In the genomic region with DNA sequence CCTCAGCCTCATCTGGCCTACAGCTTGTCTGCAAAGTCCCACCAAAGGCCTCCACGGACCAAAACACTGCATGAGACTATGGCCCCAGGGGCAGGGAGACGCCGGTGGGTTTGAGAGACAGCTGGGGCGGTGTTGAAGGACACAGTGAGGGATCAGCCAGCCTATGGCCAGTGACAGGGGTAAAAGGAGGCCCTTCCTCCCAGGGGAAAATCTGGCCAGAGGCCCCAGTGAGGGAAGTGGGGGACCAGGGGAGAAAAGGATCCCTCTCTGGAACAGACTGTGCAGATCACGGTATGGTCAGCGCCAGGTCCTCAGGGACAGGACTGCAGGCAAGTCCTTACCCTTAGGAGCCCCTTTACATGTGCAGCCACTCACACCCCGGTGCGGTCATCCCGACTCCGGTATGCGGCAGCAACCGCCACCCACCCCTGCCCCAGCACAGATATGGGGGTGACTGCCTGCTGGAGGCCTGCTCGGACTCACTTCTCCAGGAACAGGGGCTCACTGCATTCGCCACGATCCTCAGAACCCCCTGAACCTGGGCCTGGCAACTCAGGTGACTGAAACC, we compare ENCODE assay signal across 8 cellular contexts. TPM values are rescaled to one million over a fixed set of nuclear protein-coding genes. Genes with fewer than 3 reads are reported as not detected.
DNase-seq lines count a peak whose midpoint lies in the region; ATAC-seq and TF ChIP-seq lines count a peak whose summit lies in the region.

No MANE protein-coding gene starts in this region.

- no peak for TF ChIP-seq CTCF in gastroesophageal sphincter (IDR thresholded peaks at IDR 0.05)

- H3K27me3 Mint-ChIP-seq in activated T-cell treated with anti-CD3 and anti-CD28 coated beads, Interleukin-2, amount 50 U/mL, for 24 hours: no peaks in the 10 kb centered on the region

- TF ChIP-seq EP300 in gastroesophageal sphincter (IDR thresholded peaks at IDR 0.05): no peak

- H3K4me3 ChIP-seq in gastroesophageal sphincter (peak overlapping the region; percentile 78 to 93), skeletal muscle satellite cell (ENCODE audit: low read length) (peak overlapping the region; percentile 86)

- peaks cover 53% of the 10 kb centered on the region for H3K36me3 Mint-ChIP-seq in activated T-cell treated with anti-CD3 and anti-CD28 coated beads, Interleukin-2, amount 50 U/mL, for 24 hours (ENCODE audit: low read depth)

- H3K27me3 ChIP-seq in gastroesophageal sphincter: no peaks in the 10 kb centered on the region
- H3K27me3 ChIP-seq in skeletal muscle satellite cell (ENCODE audit: control insufficient read depth, insufficient read depth, low read length): no peaks in the 10 kb centered on the region

- peaks cover 65% of the 10 kb centered on the region for H3K4me1 Mint-ChIP-seq in activated T-cell treated with anti-CD3 and anti-CD28 coated beads, Interleukin-2, amount 50 U/mL, for 24 hours (ENCODE audit: low read depth)

- peak overlapping the region; percentile 95 for H3K27ac Mint-ChIP-seq in activated T-cell treated with anti-CD3 and anti-CD28 coated beads, Interleukin-2, amount 50 U/mL, for 24 hours

- TF ChIP-seq POLR2A in gastroesophageal sphincter (IDR thresholded peaks at IDR 0.05): no peak

- peak overlapping the region; percentile 91 for H3K4me3 Mint-ChIP-seq in activated T-cell treated with anti-CD3 and anti-CD28 coated beads, Interleukin-2, amount 50 U/mL, for 24 hours

- H3K9me3 ChIP-seq in gastroesophageal sphincter (no peaks in the 10 kb centered on the region), skeletal muscle satellite cell (replicated peaks; ENCODE audit: low read length) (no peaks in the 10 kb centered on the region)

- peaks cover 0 to 9% of the 10 kb centered on the region in 2 donors for H3K36me3 ChIP-seq in gastroesophageal sphincter
- peaks cover 7% of the 10 kb centered on the region for H3K36me3 ChIP-seq in skeletal muscle satellite cell (ENCODE audit: insufficient read depth, low read length)

- H3K9me3 Mint-ChIP-seq in activated T-cell treated with anti-CD3 and anti-CD28 coated beads, Interleukin-2, amount 50 U/mL, for 24 hours: no peaks in the 10 kb centered on the region

- DNase-seq in activated T-cell treated with anti-CD3 and anti-CD28 coated beads, Interleukin-2, amount 50 U/mL, for 24 hours: no peak
- no peak for DNase-seq in activated T-cell treated with anti-CD3 and anti-CD28 coated beads, Interleukin-2, amount 50 U/mL, for 1 hour
- DNase-seq in activated CD8-positive, alpha-beta memory T cell treated with anti-CD3 and anti-CD28 coated beads, Interleukin-2, amount 50 U/mL, for 48 hours: peak; percentile 75
- no peak for DNase-seq in AML-193 (lab: John Stamatoyannopoulos, UW)
- no peak for DNase-seq in stimulated activated naive CD4-positive, alpha-beta T cell (lab: John Stamatoyannopoulos, UW)
- DNase-seq in NCI-H526 treated with DMSO at 0.1 percent for 48 hours (lab: John Stamatoyannopoulos, UW): no peak

- H3K27ac ChIP-seq in gastroesophageal sphincter: peak overlapping the region; percentile 77 to 98 (median 96)

- peaks cover 10 to 84% (median 32%) of the 10 kb centered on the region in 3 donors for H3K4me1 ChIP-seq in gastroesophageal sphincter
- H3K4me1 ChIP-seq in skeletal muscle satellite cell (ENCODE audit: control insufficient read depth, insufficient read depth, low read length): peaks cover 55% of the 10 kb centered on the region

- ATAC-seq in gastroesophageal sphincter: no peak

- H3K4me2 ChIP-seq in skeletal muscle satellite cell (ENCODE audit: low read length): peak overlapping the region; percentile 96

- peak overlapping the region; percentile 96 for H3K9ac ChIP-seq in skeletal muscle satellite cell (ENCODE audit: low read depth, low read length)

- whole genome bisulfite sequencing in gastroesophageal sphincter (ENCODE audit: low coverage in 1 of 2), 2 donors: 7 to 9% methylated on average over 4 to 5 of the region's 15 CpGs

RNA-seq across cellular contexts. Expression of a gene that starts 1.3 kb away (rescaled TPM):
- 100 to 1,000 TPM in 3 of 4 donors, 10 to 100 TPM in 1; 98.3 to 142 (median 127) TPM for total RNA-seq in gastroesophageal sphincter
- total RNA-seq in skeletal muscle satellite cell (2012; rRNA removed): 97.8 and 105 TPM in 2 replicates

RNA-seq across cellular contexts. Expression of a gene that starts 8.8 kb away (rescaled TPM):
- total RNA-seq in gastroesophageal sphincter: under 1 TPM in 1 of 4 donors, not detected in 3; 0.31 TPM
- total RNA-seq in skeletal muscle satellite cell (2012; rRNA removed): 0.76 TPM in 1 of 2 replicates, not detected in the other

RNA-seq across cellular contexts. Expression of a gene that starts 33.4 kb away (rescaled TPM):
- total RNA-seq in gastroesophageal sphincter: 10 to 100 TPM; 21.2 to 39.2 (median 33.2) TPM
- 6.8 and 7.2 TPM in 2 replicates for total RNA-seq in skeletal muscle satellite cell (2012; rRNA removed)

RNA-seq across cellular contexts. Expression of a gene that starts 34.9 kb away (rescaled TPM):
- total RNA-seq in gastroesophageal sphincter: 10 to 100 TPM; 24.2 to 28.9 (median 26.7) TPM
- 4.1 and 8.5 TPM in 2 replicates for total RNA-seq in skeletal muscle satellite cell (2012; rRNA removed)

RNA-seq across cellular contexts. Expression of a gene that starts 47.2 kb away (rescaled TPM):
- total RNA-seq in gastroesophageal sphincter: 10 to 100 TPM; 21.9 to 32.2 (median 28.7) TPM
- 30.4 and 31.5 TPM in 2 replicates for total RNA-seq in skeletal muscle satellite cell (2012; rRNA removed)
